Comparison of ENCODE assay signal across 8 cellular contexts in the genomic region with DNA sequence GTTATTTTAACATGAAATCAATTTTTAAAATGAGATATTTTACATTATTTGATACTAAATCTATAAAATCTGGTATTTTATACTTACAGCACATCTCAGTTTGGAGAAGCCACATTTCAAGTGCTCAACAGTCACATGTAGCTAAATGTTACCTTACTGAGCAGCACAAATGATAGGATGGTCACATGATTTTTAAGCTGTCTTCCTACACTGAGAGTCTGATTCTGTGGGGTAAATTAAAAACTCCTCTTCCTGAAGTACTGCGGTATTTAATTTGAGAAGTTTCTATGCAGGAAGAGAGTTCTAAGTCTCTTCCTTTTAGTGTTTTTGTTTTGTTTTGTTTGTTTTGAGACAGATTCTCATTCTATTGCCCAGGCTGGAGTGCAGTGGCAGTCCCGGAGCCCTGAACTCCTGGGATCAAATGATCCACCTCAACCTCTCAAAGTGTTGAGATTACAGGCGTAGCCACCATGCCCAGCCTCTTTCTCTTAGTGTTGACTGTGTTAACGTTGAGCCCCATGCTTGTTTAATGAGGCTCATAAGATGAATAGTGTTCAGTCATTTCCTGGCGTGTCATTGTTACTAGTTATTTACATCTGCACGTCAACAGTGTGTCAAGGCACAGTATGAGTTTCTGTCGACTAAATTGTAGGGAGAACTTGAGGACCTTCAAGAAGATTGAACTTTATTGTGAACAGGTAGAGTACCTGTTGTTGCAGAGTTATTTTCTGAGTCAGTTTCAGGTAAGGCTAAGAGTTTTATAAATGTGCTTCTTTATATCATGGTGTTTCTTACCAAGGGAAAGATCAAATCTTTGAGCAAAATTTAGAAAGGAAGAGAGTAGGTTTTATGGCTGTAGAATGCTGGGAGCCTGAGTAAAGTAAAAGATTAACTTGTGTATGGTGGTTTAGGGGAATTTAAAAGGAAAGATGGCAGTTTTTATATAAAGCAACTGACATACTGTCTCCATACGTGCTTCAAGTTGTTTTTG. TPM values are rescaled to one million over a fixed set of nuclear protein-coding genes. Genes with fewer than 3 reads are reported as not detected.
A peak's percentile ranks its signal among the peaks of the same experiment; 100 is the strongest.
DNase-seq lines count a peak whose midpoint lies in the region; ATAC-seq, FAIRE-seq and TF ChIP-seq lines count a peak whose summit lies in the region.

No MANE protein-coding gene starts in this region.

- POLR2A ChIA-PET in GM12878 (lab: Charles Lee): interaction anchor here (1.3 kb wide), 1 partner anchor 22 kb away, joined by 4 read pairs; no protein-coding TSS in a partner anchor

- H3K27ac Mint-ChIP-seq in nephron: peak overlapping the region; percentile 29 to 70 (median 42)
- H3K27ac Mint-ChIP-seq in neural progenitor cell: no peak overlapping the region

- H3K79me2 ChIP-seq in GM12878 (ENCODE audit: control insufficient read depth, insufficient read depth, low read length) (peaks cover 89% of the 10 kb centered on the region), neural progenitor cell (ENCODE audit: low read depth) (peaks cover 85% of the 10 kb centered on the region)

- H3K9me3 Mint-ChIP-seq in nephron: no peaks in the 10 kb centered on the region
- no peaks in the 10 kb centered on the region for H3K9me3 Mint-ChIP-seq in neural progenitor cell

- SMC1A ChIA-PET in GM12878 (lab: Charles Lee; ENCODE audit: uncharacterized antibody, unreplicated experiment): interaction anchor here (0.6 to 1.2 kb wide), 4 partner anchors 9 to 1414 kb away, joined by 3 to 5 read pairs (median 4); no protein-coding TSS in a partner anchor

- H3K9ac ChIP-seq in GM12878 (ENCODE audit: control insufficient read depth, insufficient read depth, low read length) (peak overlapping the region; percentile 21), neural progenitor cell (no peak overlapping the region)

- H3K4me1 ChIP-seq in GM12878 (ENCODE audit: control insufficient read depth, insufficient read depth, low read length) (peaks cover 21% of the 10 kb centered on the region), neural progenitor cell (peaks cover 6% of the 10 kb centered on the region)

- H3K4me1 Mint-ChIP-seq in nephron (peaks cover 25% of the 10 kb centered on the region), neural progenitor cell (peaks cover 16% of the 10 kb centered on the region)

- TSS peak; percentile 38 for BruUV-seq in GM12878 (replicated peaks; lab: Mats Ljungman, UMichigan)

- no peak for TF ChIP-seq POLR2A in GM12878 (IDR thresholded peaks at IDR 0.05; ENCODE audit: low read depth, low read length)

- peak overlapping the region; percentile 30 for H3K4me2 ChIP-seq in GM12878 (ENCODE audit: control insufficient read depth, insufficient read depth)
- H3K4me2 ChIP-seq in neural progenitor cell: no peak overlapping the region

- 50% methylated on average over 8 of the region's 8 CpGs for WGBS in GM12878 (ENCODE audit: insufficient coverage, insufficient replicate concordance, low lambda C conversion rate, missing lambda C conversion rate)

- intact Hi-C loops in GM12878 (cut with micrococcal nuclease; ENCODE audit: unreplicated experiment): loop anchor here (5.0 kb wide), 1 partner anchor 128 kb away; no protein-coding TSS in a partner anchor

- peak overlapping the region; percentile 13 for H2AFZ ChIP-seq in GM12878 (ENCODE audit: control insufficient read depth, low read depth, low read length)
- no peak overlapping the region for H2AFZ ChIP-seq in neural progenitor cell (replicated peaks)

- peak overlapping the region; percentile 58 for H3K4me3 ChIP-seq in GM12878
- H3K4me3 ChIP-seq in neural progenitor cell: no peak overlapping the region

- peaks cover 17% of the 10 kb centered on the region for H3F3A ChIP-seq in neural progenitor cell (ENCODE audit: low read depth)

- no peak for TF ChIP-seq EP300 in GM12878 (IDR thresholded peaks at IDR 0.05; ENCODE audit: borderline replicate concordance in 1 of 2, control insufficient read depth in 1 of 2, low read depth in 2 of 2, low read length in 2 of 2)

- no peak for FAIRE-seq in GM12878 (lab: Jason Lieb, UNC)

- no peaks in the 10 kb centered on the region for H3K36me3 Mint-ChIP-seq in nephron (ENCODE audit: low read depth)
- H3K36me3 Mint-ChIP-seq in neural progenitor cell: no peaks in the 10 kb centered on the region

- RAD21 ChIA-PET in GM12878 (lab: Charles Lee; ENCODE audit: unreplicated experiment): no interaction called here

- H4K20me1 ChIP-seq in GM12878 (ENCODE audit: control insufficient read depth, insufficient read depth): no peaks in the 10 kb centered on the region
- peaks cover 5% of the 10 kb centered on the region for H4K20me1 ChIP-seq in neural progenitor cell (ENCODE audit: low read depth)

- in situ Hi-C loops in GM12878 (cut with MboI): no loop called here

- H3K9me3 ChIP-seq in GM12878 (replicated peaks; ENCODE audit: control insufficient read depth, insufficient read depth, low read length) (peaks cover 2% of the 10 kb centered on the region; the same call in 1 of the 3 replicates), neural progenitor cell (ENCODE audit: low read depth) (no peaks in the 10 kb centered on the region)

- peak overlapping the region; percentile 53 for H3K27ac ChIP-seq in GM12878 (ENCODE audit: control insufficient read depth, insufficient read depth)
- H3K27ac ChIP-seq in neural progenitor cell: no peak overlapping the region
- H3K27ac ChIP-seq in substantia nigra (ENCODE audit: low read depth, low read length, poor library complexity, severe bottlenecking): no peak overlapping the region

- ATAC-seq in GM12878 (peak; percentile 29), HG02763 (IDR thresholded peaks at IDR 0.05; ENCODE audit: unreplicated experiment) (no peak)

- TF ChIP-seq CTCF in GM12878 (IDR thresholded peaks at IDR 0.05 in 2 of 3, conservative IDR thresholded peaks at IDR 0.05 in 1 of 3; ENCODE audit: control insufficient read depth in 2 of 3, extremely low read depth in 1 of 3, insufficient read depth in 1 of 3, low read depth in 3 of 3, low read length in 3 of 3): no peak
- TF ChIP-seq CTCF in nephron (IDR thresholded peaks at IDR 0.05; ENCODE audit: unreplicated experiment in 3 of 3): no peak
- no peak for TF ChIP-seq CTCF in neural progenitor cell (IDR thresholded peaks at IDR 0.05)

- H3K27me3 ChIP-seq in GM12878 (replicated peaks in 1 of 2; ENCODE audit: control insufficient read depth in 2 of 2, insufficient read depth in 2 of 2, low read length in 1 of 2): no peaks in the 10 kb centered on the region
- H3K27me3 ChIP-seq in neural progenitor cell: no peaks in the 10 kb centered on the region

- CTCF ChIA-PET in GM12878 (lab: Yijun Ruan, JAX): interaction anchor here (0.6 to 1.4 kb wide), 5 partner anchors 10 to 122 kb away, joined by 3 read pairs; no protein-coding TSS in a partner anchor

- H3K36me3 ChIP-seq in GM12878 (ENCODE audit: control insufficient read depth in 2 of 2, insufficient read depth in 2 of 2, low read length in 1 of 2): no peaks in the 10 kb centered on the region
- H3K36me3 ChIP-seq in neural progenitor cell: no peaks in the 10 kb centered on the region

- H3K4me3 Mint-ChIP-seq in nephron (peak overlapping the region; percentile 9 to 55 (median 24)), neural progenitor cell (no peak overlapping the region)

- DNase-seq in GF-D8 (lab: John Stamatoyannopoulos, UW) (peak; percentile 24), NCI-H510A treated with DMSO at 0.1 percent for 48 hours (lab: John Stamatoyannopoulos, UW) (peak; percentile 51), GM12878 (ENCODE audit: low read depth, low spot score) (no peak), neural progenitor cell (ENCODE audit: low spot score) (no peak), substantia nigra (lab: John Stamatoyannopoulos, UW) (no peak), NCI-H2107 treated with DMSO at 0.1 percent for 48 hours (lab: John Stamatoyannopoulos, UW; ENCODE audit: unreplicated experiment) (no peak)

- TF ChIP-seq RAD21 in GM12878 (IDR thresholded peaks at IDR 0.05; ENCODE audit: insufficient read depth, low read depth, low read length): no peak

- H3K27me3 Mint-ChIP-seq in nephron (ENCODE audit: low read depth) (no peaks in the 10 kb centered on the region), neural progenitor cell (ENCODE audit: insufficient read depth, low read depth) (peaks cover 2% of the 10 kb centered on the region)

RNA-seq across cellular contexts. Expression of a gene that starts 3.3 kb away (rescaled TPM):
- 56.0 and 62.4 TPM in 2 replicates for total RNA-seq in GM12878 (2013; cell fraction: nucleolus; rRNA removed)
- 10.6 and 12.0 TPM in 2 replicates for total RNA-seq in GM12878 (2014; rRNA removed)
- total RNA-seq in GM12878 (2014; rRNA removed; fragmentation: Illumina TruSeq; extraction: Trizol): 13.2 and 13.4 TPM in 2 replicates
- total RNA-seq in GM12878 (2021): 15.6 and 18.8 TPM in 2 replicates
- 4.4 TPM for polyA plus RNA-seq in GM12878 (2011; ENCODE audit: low read depth)
- 12.5 and 15.4 TPM in 2 replicates for polyA plus RNA-seq in GM12878 (2011; rRNA removed)
- 6.3 and 7.4 TPM in 2 replicates for polyA plus RNA-seq in GM12878 (2011; cell fraction: cytosol; rRNA removed)
- 9.5 and 10.1 TPM in 2 replicates for polyA plus RNA-seq in GM12878 (2011; cell fraction: nucleus; rRNA removed)
- polyA plus RNA-seq in GM12878 (2012): 7.1 and 9.0 TPM in 2 replicates
- 12.1 and 15.8 TPM in 2 replicates for polyA plus RNA-seq in GM12878 (2014; fragmentation: Illumina TruSeq; extraction: Trizol)
- polyA plus RNA-seq in GM12878 (2014; fragmentation: Nextera tagmentation; extraction: Ambion mirVana): 1 to 10 TPM; 4.8 to 4.9 TPM
- polyA plus RNA-seq in GM12878 (2014; rRNA removed): 8.9 and 9.4 TPM in 2 replicates
- polyA plus RNA-seq in GM12878 (2016; fragmentation: Nextera tagmentation; extraction: Ambion mirVana): 10 to 100 TPM; 14.9 to 16.2 TPM
- polyA minus RNA-seq in GM12878 (2011; rRNA and poly(A)+ RNA removed): 18.1 and 43.2 TPM in 2 replicates
- polyA minus RNA-seq in GM12878 (2011; cell fraction: cytosol; rRNA and poly(A)+ RNA removed): 6.5 and 9.2 TPM in 2 replicates
- 15.2 and 21.5 TPM in 2 replicates for polyA minus RNA-seq in GM12878 (2011; cell fraction: nucleus; rRNA and poly(A)+ RNA removed)
- total RNA-seq in neural progenitor cell (ENCODE audit: low replicate concordance): 15.5 and 25.6 TPM in 2 replicates

RNA-seq across cellular contexts. Expression of a gene that starts 3.5 kb away (rescaled TPM):
- total RNA-seq in GM12878 (2013; cell fraction: nucleolus; rRNA removed): 13.2 and 16.6 TPM in 2 replicates
- 25.8 and 26.6 TPM in 2 replicates for total RNA-seq in GM12878 (2014; rRNA removed)
- 23.0 and 26.8 TPM in 2 replicates for total RNA-seq in GM12878 (2014; rRNA removed; fragmentation: Illumina TruSeq; extraction: Trizol)
- 23.3 and 25.2 TPM in 2 replicates for total RNA-seq in GM12878 (2021)
- polyA plus RNA-seq in GM12878 (2011; ENCODE audit: low read depth): 11.9 TPM
- polyA plus RNA-seq in GM12878 (2011; rRNA removed): 36.8 and 53.4 TPM in 2 replicates
- 13.9 and 15.7 TPM in 2 replicates for polyA plus RNA-seq in GM12878 (2011; cell fraction: cytosol; rRNA removed)
- 13.6 and 17.9 TPM in 2 replicates for polyA plus RNA-seq in GM12878 (2011; cell fraction: nucleus; rRNA removed)
- 16.4 and 21.3 TPM in 2 replicates for polyA plus RNA-seq in GM12878 (2012)
- 26.4 and 30.2 TPM in 2 replicates for polyA plus RNA-seq in GM12878 (2014; fragmentation: Illumina TruSeq; extraction: Trizol)
- polyA plus RNA-seq in GM12878 (2014; fragmentation: Nextera tagmentation; extraction: Ambion mirVana): 10 to 100 TPM; 47.2 to 66.0 TPM
- 28.1 and 35.3 TPM in 2 replicates for polyA plus RNA-seq in GM12878 (2014; rRNA removed)
- polyA plus RNA-seq in GM12878 (2016; fragmentation: Nextera tagmentation; extraction: Ambion mirVana): 10 to 100 TPM; 52.2 to 52.5 TPM
- 6.0 and 7.9 TPM in 2 replicates for polyA minus RNA-seq in GM12878 (2011; rRNA and poly(A)+ RNA removed)
- 4.1 and 4.5 TPM in 2 replicates for polyA minus RNA-seq in GM12878 (2011; cell fraction: cytosol; rRNA and poly(A)+ RNA removed)
- 9.2 and 11.4 TPM in 2 replicates for polyA minus RNA-seq in GM12878 (2011; cell fraction: nucleus; rRNA and poly(A)+ RNA removed)
- 16.4 and 21.1 TPM in 2 replicates for total RNA-seq in neural progenitor cell (ENCODE audit: low replicate concordance)

Comparison
In these comparisons a context has a peak if more than half of its experiments do, and no peak if none do; other contexts are left out.
1. DNase-seq: peak in GF-D8 (single experiment) and NCI-H510A treated with DMSO at 0.1 percent for 48 hours (single experiment); none in GM12878 (single experiment), neural progenitor cell (single experiment), substantia nigra (0 of 49) and NCI-H2107 treated with DMSO at 0.1 percent for 48 hours (single experiment).